In the genomic region with DNA sequence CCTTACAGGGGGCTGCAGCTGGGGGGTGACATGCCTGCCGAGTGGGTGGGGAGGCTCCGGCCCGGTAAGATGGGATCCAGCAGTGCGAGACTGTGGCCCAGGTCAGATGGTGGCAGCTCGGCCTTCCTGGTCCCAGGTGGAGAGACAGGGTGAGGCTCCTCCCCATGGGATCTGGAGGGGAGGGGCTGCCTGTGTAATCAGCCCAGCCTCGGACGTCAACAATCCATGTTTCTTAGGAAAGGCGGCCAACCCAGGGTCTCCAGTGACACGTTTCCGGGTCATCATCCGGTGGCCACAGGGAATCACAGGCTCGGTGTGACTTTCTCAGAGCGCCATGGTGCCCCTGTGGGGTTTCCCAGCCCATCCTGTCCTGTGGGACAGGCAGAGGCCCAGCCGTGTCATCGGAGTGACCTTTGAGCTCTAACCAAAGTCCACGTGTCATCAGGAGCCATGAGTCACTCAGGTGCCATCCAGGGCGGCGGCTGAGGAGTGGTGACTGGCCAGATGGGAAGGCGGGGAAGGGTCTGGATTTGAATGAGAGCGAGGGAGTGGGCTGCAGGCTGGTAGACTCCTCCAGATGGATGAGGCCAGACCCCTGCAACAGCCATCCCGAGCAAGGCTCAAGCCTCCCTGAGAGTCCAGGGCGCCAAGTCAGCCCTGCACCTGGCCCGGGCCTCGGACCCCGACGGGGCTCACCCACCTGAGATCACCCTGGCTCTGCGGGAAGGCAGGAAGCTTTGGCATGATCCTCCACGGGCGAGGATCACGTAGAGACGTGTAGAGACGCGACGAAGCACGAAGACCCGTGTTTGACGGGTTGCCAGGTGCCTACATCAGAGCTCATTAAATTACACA, we compare ENCODE assay signal across 1 cellular context.
TF ChIP-seq lines count a peak whose summit lies in the region.

No MANE protein-coding gene starts in this region.

TF ChIP-seq in HepG2, 621 proteins besides CTCF, POLR2A, EP300 and RAD21 (continued from another document and continues in another):
- TF ChIP-seq, protein P1, sequence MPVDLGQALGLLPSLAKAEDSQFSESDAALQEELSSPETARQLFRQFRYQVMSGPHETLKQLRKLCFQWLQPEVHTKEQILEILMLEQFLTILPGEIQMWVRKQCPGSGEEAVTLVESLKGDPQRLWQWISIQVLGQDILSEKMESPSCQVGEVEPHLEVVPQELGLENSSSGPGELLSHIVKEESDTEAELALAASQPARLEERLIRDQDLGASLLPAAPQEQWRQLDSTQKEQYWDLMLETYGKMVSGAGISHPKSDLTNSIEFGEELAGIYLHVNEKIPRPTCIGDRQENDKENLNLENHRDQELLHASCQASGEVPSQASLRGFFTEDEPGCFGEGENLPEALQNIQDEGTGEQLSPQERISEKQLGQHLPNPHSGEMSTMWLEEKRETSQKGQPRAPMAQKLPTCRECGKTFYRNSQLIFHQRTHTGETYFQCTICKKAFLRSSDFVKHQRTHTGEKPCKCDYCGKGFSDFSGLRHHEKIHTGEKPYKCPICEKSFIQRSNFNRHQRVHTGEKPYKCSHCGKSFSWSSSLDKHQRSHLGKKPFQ (CRISPR knock-in tag; IDR thresholded peaks at IDR 0.05; ENCODE audit: insufficient replicate concordance): peak; percentile 93
- TF ChIP-seq, protein P2, sequence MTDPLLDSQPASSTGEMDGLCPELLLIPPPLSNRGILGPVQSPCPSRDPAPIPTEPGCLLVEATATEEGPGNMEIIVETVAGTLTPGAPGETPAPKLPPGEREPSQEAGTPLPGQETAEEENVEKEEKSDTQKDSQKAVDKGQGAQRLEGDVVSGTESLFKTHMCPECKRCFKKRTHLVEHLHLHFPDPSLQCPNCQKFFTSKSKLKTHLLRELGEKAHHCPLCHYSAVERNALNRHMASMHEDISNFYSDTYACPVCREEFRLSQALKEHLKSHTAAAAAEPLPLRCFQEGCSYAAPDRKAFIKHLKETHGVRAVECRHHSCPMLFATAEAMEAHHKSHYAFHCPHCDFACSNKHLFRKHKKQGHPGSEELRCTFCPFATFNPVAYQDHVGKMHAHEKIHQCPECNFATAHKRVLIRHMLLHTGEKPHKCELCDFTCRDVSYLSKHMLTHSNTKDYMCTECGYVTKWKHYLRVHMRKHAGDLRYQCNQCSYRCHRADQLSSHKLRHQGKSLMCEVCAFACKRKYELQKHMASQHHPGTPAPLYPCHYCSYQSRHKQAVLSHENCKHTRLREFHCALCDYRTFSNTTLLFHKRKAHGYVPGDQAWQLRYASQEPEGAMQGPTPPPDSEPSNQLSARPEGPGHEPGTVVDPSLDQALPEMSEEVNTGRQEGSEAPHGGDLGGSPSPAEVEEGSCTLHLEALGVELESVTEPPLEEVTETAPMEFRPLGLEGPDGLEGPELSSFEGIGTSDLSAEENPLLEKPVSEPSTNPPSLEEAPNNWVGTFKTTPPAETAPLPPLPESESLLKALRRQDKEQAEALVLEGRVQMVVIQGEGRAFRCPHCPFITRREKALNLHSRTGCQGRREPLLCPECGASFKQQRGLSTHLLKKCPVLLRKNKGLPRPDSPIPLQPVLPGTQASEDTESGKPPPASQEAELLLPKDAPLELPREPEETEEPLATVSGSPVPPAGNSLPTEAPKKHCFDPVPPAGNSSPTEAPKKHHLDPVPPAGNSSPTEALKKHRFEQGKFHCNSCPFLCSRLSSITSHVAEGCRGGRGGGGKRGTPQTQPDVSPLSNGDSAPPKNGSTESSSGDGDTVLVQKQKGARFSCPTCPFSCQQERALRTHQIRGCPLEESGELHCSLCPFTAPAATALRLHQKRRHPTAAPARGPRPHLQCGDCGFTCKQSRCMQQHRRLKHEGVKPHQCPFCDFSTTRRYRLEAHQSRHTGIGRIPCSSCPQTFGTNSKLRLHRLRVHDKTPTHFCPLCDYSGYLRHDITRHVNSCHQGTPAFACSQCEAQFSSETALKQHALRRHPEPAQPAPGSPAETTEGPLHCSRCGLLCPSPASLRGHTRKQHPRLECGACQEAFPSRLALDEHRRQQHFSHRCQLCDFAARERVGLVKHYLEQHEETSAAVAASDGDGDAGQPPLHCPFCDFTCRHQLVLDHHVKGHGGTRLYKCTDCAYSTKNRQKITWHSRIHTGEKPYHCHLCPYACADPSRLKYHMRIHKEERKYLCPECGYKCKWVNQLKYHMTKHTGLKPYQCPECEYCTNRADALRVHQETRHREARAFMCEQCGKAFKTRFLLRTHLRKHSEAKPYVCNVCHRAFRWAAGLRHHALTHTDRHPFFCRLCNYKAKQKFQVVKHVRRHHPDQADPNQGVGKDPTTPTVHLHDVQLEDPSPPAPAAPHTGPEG (CRISPR knock-in tag; IDR thresholded peaks at IDR 0.05): peak; percentile 75
- TF ChIP-seq ZNF616 (CRISPR knock-in tag; IDR thresholded peaks at IDR 0.05; ENCODE audit: low read depth): peak; percentile 76; the same call in 1 of the 2 replicates
- TF ChIP-seq HMG20A (CRISPR knock-in tag; IDR thresholded peaks at IDR 0.05; ENCODE audit: borderline replicate concordance): peak; percentile 65
- TF ChIP-seq, protein P3, sequence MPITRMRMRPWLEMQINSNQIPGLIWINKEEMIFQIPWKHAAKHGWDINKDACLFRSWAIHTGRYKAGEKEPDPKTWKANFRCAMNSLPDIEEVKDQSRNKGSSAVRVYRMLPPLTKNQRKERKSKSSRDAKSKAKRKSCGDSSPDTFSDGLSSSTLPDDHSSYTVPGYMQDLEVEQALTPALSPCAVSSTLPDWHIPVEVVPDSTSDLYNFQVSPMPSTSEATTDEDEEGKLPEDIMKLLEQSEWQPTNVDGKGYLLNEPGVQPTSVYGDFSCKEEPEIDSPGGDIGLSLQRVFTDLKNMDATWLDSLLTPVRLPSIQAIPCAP (CRISPR knock-in tag; IDR thresholded peaks at IDR 0.05; ENCODE audit: low read depth): peak; percentile 82
- TF ChIP-seq, protein P4, sequence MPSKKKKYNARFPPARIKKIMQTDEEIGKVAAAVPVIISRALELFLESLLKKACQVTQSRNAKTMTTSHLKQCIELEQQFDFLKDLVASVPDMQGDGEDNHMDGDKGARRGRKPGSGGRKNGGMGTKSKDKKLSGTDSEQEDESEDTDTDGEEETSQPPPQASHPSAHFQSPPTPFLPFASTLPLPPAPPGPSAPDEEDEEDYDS (CRISPR knock-in tag; IDR thresholded peaks at IDR 0.05): peak; percentile 67; the same call in 1 of the 2 replicates
- TF ChIP-seq CREBL2 (CRISPR knock-in tag; IDR thresholded peaks at IDR 0.05; ENCODE audit: borderline replicate concordance): no peak
- TF ChIP-seq, protein P5, sequence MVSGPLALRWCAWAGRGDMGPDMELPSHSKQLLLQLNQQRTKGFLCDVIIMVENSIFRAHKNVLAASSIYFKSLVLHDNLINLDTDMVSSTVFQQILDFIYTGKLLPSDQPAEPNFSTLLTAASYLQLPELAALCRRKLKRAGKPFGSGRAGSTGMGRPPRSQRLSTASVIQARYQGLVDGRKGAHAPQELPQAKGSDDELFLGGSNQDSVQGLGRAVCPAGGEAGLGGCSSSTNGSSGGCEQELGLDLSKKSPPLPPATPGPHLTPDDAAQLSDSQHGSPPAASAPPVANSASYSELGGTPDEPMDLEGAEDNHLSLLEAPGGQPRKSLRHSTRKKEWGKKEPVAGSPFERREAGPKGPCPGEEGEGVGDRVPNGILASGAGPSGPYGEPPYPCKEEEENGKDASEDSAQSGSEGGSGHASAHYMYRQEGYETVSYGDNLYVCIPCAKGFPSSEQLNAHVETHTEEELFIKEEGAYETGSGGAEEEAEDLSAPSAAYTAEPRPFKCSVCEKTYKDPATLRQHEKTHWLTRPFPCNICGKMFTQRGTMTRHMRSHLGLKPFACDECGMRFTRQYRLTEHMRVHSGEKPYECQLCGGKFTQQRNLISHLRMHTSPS (CRISPR knock-in tag; IDR thresholded peaks at IDR 0.05; ENCODE audit: low read depth): peak; percentile 82
- peak; percentile 87 for TF ChIP-seq ZNF639 (CRISPR knock-in tag; conservative IDR thresholded peaks at IDR 0.05)
- TF ChIP-seq ZNF468 (CRISPR knock-in tag; IDR thresholded peaks at IDR 0.05): no peak
- no peak for TF ChIP-seq DNMT1 (CRISPR knock-in tag; IDR thresholded peaks at IDR 0.05)
- TF ChIP-seq FOXK1 (CRISPR knock-in tag; IDR thresholded peaks at IDR 0.05; ENCODE audit: borderline replicate concordance, low read depth): peak; percentile 80; the same call in 1 of the 2 replicates
- TF ChIP-seq MXD1 (CRISPR knock-in tag; IDR thresholded peaks at IDR 0.05): 0 out of 2 replicates have a peak, but pooled peaks have one; percentile 14
- peak; percentile 78 for TF ChIP-seq FOXC1 (CRISPR knock-in tag; IDR thresholded peaks at IDR 0.05; ENCODE audit: borderline replicate concordance)
- peak; percentile 40; the same call in 1 of the 2 replicates for TF ChIP-seq ZNF567 (CRISPR knock-in tag; IDR thresholded peaks at IDR 0.05; ENCODE audit: borderline replicate concordance)
- peak; percentile 57 for TF ChIP-seq ZNF629 (CRISPR knock-in tag; conservative IDR thresholded peaks at IDR 0.05)
- TF ChIP-seq SMAD1 (CRISPR knock-in tag; IDR thresholded peaks at IDR 0.05; ENCODE audit: borderline replicate concordance, low read depth): no peak
- TF ChIP-seq, protein P6, sequence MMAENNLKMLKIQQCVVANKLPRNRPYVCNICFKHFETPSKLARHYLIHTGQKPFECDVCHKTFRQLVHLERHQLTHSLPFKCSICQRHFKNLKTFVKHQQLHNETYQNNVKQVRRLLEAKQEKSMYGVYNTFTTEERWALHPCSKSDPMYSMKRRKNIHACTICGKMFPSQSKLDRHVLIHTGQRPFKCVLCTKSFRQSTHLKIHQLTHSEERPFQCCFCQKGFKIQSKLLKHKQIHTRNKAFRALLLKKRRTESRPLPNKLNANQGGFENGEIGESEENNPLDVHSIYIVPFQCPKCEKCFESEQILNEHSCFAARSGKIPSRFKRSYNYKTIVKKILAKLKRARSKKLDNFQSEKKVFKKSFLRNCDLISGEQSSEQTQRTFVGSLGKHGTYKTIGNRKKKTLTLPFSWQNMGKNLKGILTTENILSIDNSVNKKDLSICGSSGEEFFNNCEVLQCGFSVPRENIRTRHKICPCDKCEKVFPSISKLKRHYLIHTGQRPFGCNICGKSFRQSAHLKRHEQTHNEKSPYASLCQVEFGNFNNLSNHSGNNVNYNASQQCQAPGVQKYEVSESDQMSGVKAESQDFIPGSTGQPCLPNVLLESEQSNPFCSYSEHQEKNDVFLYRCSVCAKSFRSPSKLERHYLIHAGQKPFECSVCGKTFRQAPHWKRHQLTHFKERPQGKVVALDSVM (CRISPR knock-in tag; IDR thresholded peaks at IDR 0.05): peak; percentile 52; the same call in 1 of the 2 replicates
- peak; percentile 91 for TF ChIP-seq SALL2 (CRISPR knock-in tag; IDR thresholded peaks at IDR 0.05)
- TF ChIP-seq ZNF569 (CRISPR knock-in tag; IDR thresholded peaks at IDR 0.05; ENCODE audit: borderline replicate concordance): peak; percentile 61; the same call in 1 of the 2 replicates
- no peak for TF ChIP-seq FOXA1 (IDR thresholded peaks at IDR 0.05)
- TF ChIP-seq FOXA1 (CRISPR knock-in tag; IDR thresholded peaks at IDR 0.05): peak; percentile 55; the same call in 1 of the 2 replicates
- peak; percentile 78 for TF ChIP-seq YY1 (IDR thresholded peaks at IDR 0.05; ENCODE audit: insufficient read depth, insufficient replicate concordance, low read depth, low read length)
- TF ChIP-seq ARID4A (CRISPR knock-in tag; IDR thresholded peaks at IDR 0.05; ENCODE audit: borderline replicate concordance): peak; percentile 95
- TF ChIP-seq ZC3H13 (CRISPR knock-in tag; IDR thresholded peaks at IDR 0.05): peak; percentile 71
- TF ChIP-seq, protein P7, sequence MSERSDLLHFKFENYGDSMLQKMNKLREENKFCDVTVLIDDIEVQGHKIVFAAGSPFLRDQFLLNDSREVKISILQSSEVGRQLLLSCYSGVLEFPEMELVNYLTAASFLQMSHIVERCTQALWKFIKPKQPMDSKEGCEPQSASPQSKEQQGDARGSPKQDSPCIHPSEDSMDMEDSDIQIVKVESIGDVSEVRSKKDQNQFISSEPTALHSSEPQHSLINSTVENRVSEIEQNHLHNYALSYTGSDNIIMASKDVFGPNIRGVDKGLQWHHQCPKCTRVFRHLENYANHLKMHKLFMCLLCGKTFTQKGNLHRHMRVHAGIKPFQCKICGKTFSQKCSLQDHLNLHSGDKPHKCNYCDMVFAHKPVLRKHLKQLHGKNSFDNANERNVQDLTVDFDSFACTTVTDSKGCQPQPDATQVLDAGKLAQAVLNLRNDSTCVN (CRISPR knock-in tag; IDR thresholded peaks at IDR 0.05; ENCODE audit: borderline replicate concordance): peak; percentile 79
- TF ChIP-seq NFYC (CRISPR knock-in tag; IDR thresholded peaks at IDR 0.05): peak; percentile 50
- no peak; the same call in 1 of the 2 replicates for TF ChIP-seq ZNF552 (CRISPR knock-in tag; IDR thresholded peaks at IDR 0.05; ENCODE audit: borderline replicate concordance)
- no peak for TF ChIP-seq NR2F2 (IDR thresholded peaks at IDR 0.05; ENCODE audit: borderline replicate concordance, low read depth)
